ENCODE assay signal across 18 cellular contexts in the genomic region with DNA sequence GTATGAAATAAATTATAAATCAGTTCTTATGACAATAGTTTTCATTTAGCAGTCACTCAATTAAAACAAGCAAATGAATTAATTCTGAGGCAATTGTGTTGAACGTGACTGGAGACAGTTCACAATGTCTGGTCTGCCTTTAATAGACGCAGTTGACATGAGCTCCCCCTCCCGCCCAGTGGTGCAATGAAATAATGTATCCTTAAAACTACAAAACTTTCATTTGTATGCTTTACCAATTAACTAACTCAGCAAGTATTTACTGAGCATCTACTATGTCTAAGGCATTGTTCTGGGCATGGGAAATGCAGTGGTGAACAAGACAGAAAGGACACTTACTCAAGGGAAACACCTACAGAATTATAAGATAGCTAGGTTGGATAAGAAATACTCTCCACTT. TPM values are rescaled to one million over a fixed set of nuclear protein-coding genes. Genes with fewer than 3 reads are reported as not detected.
DNase-seq lines count a peak whose midpoint lies in the region; ATAC-seq, FAIRE-seq and TF ChIP-seq lines count a peak whose summit lies in the region.
"Had no signal": no experiment of that assay in that cellular context is flagged by ENCODE, and none has a peak within 500 bp of the region (broad histone marks: within the 10 kb centered on the region; RNA-seq: fewer than 3 reads in every experiment).

No MANE protein-coding gene starts in this region.

- H4K20me1 ChIP-seq in GM23338 (replicated peaks; ENCODE audit: insufficient read depth) (no peaks in the 10 kb centered on the region), K562 (replicated peaks; ENCODE audit: control insufficient read depth, insufficient read depth, low read length) (no peaks in the 10 kb centered on the region)

- peaks cover 15% of the 10 kb centered on the region for H3K4me1 Mint-ChIP-seq in GM23338
- H3K4me1 Mint-ChIP-seq in activated T-helper 2 cell treated with anti-CD3 and anti-CD28 coated beads, Interferon-gamma antibody, Interleukin-2, Interleukin-4, amounts not matched to agents 10 μg/mL and 5 μg/mL and 100 μg/mL, durations not matched to agents 14 hours and 24 hours and 36 hours (ENCODE audit: low read depth), result no peaks in the 10 kb centered on the region
- H3K4me1 Mint-ChIP-seq: CD4-positive, alpha-beta memory T cell; IgD-negative memory B cell had no signal

- POLR2A ChIA-PET in A673 (lab: Charles Lee; ENCODE audit: low non-redundant PET) (no interaction called here), K562 (lab: Yijun Ruan, JAX) (interaction anchor here (0.8 kb wide), 1 partner anchor 44 kb away, joined by 3 read pairs; no protein-coding TSS in a partner anchor)

- TF ChIP-seq RAD21 in K562 (CRISPR knock-in tag; conservative IDR thresholded peaks at IDR 0.05 in 1 of 2, IDR thresholded peaks at IDR 0.05 in 1 of 2), result peak in 1 of 2 experiments; percentile 17; a peak in 1 of 4 replicates

- ATAC-seq in GM23338 (no peak), K562 (no peak), HG02840 (IDR thresholded peaks at IDR 0.05; ENCODE audit: low FRiP score, unreplicated experiment) (no peak)

- H3K9me3 Mint-ChIP-seq in GM23338, result no peaks in the 10 kb centered on the region
- H3K9me3 Mint-ChIP-seq in activated T-helper 2 cell treated with anti-CD3 and anti-CD28 coated beads, Interferon-gamma antibody, Interleukin-2, Interleukin-4, amounts not matched to agents 10 μg/mL and 5 μg/mL and 100 μg/mL, durations not matched to agents 14 hours and 24 hours and 36 hours, result no peaks in the 10 kb centered on the region

- no TSS peak for BruUV-seq in A673 (replicated peaks; lab: Mats Ljungman, UMichigan)
- no TSS peak for BruUV-seq in K562 (replicated peaks; lab: Mats Ljungman, UMichigan)

- H3K9me3 ChIP-seq in A673 (ENCODE audit: low read depth, low read length, poor library complexity, severe bottlenecking), result no peaks in the 10 kb centered on the region
- no peaks in the 10 kb centered on the region for H3K9me3 ChIP-seq in K562 (replicated peaks; ENCODE audit: control insufficient read depth, insufficient read depth, low read depth, low read length)
- H3K9me3 ChIP-seq: BE2C had no signal

- no peak overlapping the region for H2AFZ ChIP-seq in GM23338
- no peak overlapping the region for H2AFZ ChIP-seq in K562 (ENCODE audit: low read depth, low read length)

- no peak overlapping the region for H3K27ac Mint-ChIP-seq in GM23338
- no peak overlapping the region for H3K27ac Mint-ChIP-seq in activated T-helper 2 cell treated with anti-CD3 and anti-CD28 coated beads, Interferon-gamma antibody, Interleukin-2, Interleukin-4, amounts not matched to agents 10 μg/mL and 5 μg/mL and 100 μg/mL, durations not matched to agents 14 hours and 24 hours and 36 hours
- H3K27ac Mint-ChIP-seq: CD4-positive, alpha-beta memory T cell; IgD-negative memory B cell had no signal

- no peak overlapping the region for H3K9ac ChIP-seq in K562 (ENCODE audit: insufficient read depth in 1 of 2, low read depth in 2 of 2, low read length in 2 of 2)
- H3K9ac ChIP-seq: KMS-11 had no signal

- peaks cover 44% of the 10 kb centered on the region for H3K27me3 ChIP-seq in A673 (replicated peaks; ENCODE audit: insufficient read depth, low read depth, low read length, poor library complexity)
- no peaks in the 10 kb centered on the region for H3K27me3 ChIP-seq in GM23338 (ENCODE audit: insufficient read depth)
- no peaks in the 10 kb centered on the region for H3K27me3 ChIP-seq in K562 (ENCODE audit: control insufficient read depth in 2 of 2, insufficient read depth in 2 of 2, low read length in 2 of 2)

- no peaks in the 10 kb centered on the region for H3F3A ChIP-seq in GM23338 (replicated peaks; ENCODE audit: low read depth)

- H3K4me2 ChIP-seq in GM23338 (no peak overlapping the region), K562 (ENCODE audit: insufficient read depth, low read length) (no peak overlapping the region)
- H3K4me2 ChIP-seq: KMS-11 had no signal

- no peak for TF ChIP-seq EP300 in K562 (IDR thresholded peaks at IDR 0.05; ENCODE audit: low read length)

- no peak overlapping the region for H3K4me3 Mint-ChIP-seq in GM23338
- no peak overlapping the region for H3K4me3 Mint-ChIP-seq in activated T-helper 2 cell treated with anti-CD3 and anti-CD28 coated beads, Interferon-gamma antibody, Interleukin-2, Interleukin-4, amounts not matched to agents 10 μg/mL and 5 μg/mL and 100 μg/mL, durations not matched to agents 14 hours and 24 hours and 36 hours (ENCODE audit: low read depth)
- H3K4me3 Mint-ChIP-seq: CD4-positive, alpha-beta memory T cell; IgD-negative memory B cell had no signal

- no peaks in the 10 kb centered on the region for H3K79me2 ChIP-seq in GM23338 (replicated peaks; ENCODE audit: insufficient read depth)
- H3K79me2 ChIP-seq in K562 (ENCODE audit: control insufficient read depth, insufficient read depth, low read length), result peaks cover 8% of the 10 kb centered on the region; the same call in 1 of the 3 replicates

- H3K4me3 ChIP-seq in A673 (ENCODE audit: low read depth, low read length, poor library complexity, severe bottlenecking) (no peak overlapping the region), GM23338 (no peak overlapping the region), K562 (no peak overlapping the region)

- H3K36me3 Mint-ChIP-seq in GM23338 (ENCODE audit: low read depth), result no peaks in the 10 kb centered on the region
- H3K36me3 Mint-ChIP-seq in activated T-helper 2 cell treated with anti-CD3 and anti-CD28 coated beads, Interferon-gamma antibody, Interleukin-2, Interleukin-4, amounts not matched to agents 10 μg/mL and 5 μg/mL and 100 μg/mL, durations not matched to agents 14 hours and 24 hours and 36 hours (ENCODE audit: low read depth), result no peaks in the 10 kb centered on the region
- H3K36me3 Mint-ChIP-seq: CD4-positive, alpha-beta memory T cell had no signal

- 35% methylated on average over 3 of the region's 3 CpGs for WGBS in K562 (ENCODE audit: insufficient coverage, low coverage, missing lambda C conversion rate)

- DNase-seq in A673 (ENCODE audit: low spot score) (peak; percentile 7), GM23338 (ENCODE audit: low spot score) (no peak), RPMI8226 (peak; percentile 17), K562 (ENCODE audit: extremely low read depth in 1 of 4, low spot score in 3 of 4) (peak in 1 of 4 experiments; percentile 26), T1000 (lab: John Stamatoyannopoulos, UW) (no peak)
- no peak for DNase-seq in activated T-helper 2 cell treated with anti-CD3 and anti-CD28 coated beads, Interferon-gamma antibody, Interleukin-2, Interleukin-4, amounts not matched to agents 10 μg/mL and 5 μg/mL and 100 μg/mL, durations not matched to agents 14 hours and 24 hours and 36 hours (ENCODE audit: low spot score)
- DNase-seq: BE2C; CD4-positive, alpha-beta memory T cell; DMS79 had no signal

- in situ Hi-C loops in K562 (cut with MboI), result no loop called here

- peaks cover 3% of the 10 kb centered on the region for H3K27me3 Mint-ChIP-seq in GM23338 (ENCODE audit: insufficient read depth, low read depth, poor library complexity)
- peaks cover 17% of the 10 kb centered on the region for H3K27me3 Mint-ChIP-seq in activated T-helper 2 cell treated with anti-CD3 and anti-CD28 coated beads, Interferon-gamma antibody, Interleukin-2, Interleukin-4, amounts not matched to agents 10 μg/mL and 5 μg/mL and 100 μg/mL, durations not matched to agents 14 hours and 24 hours and 36 hours (ENCODE audit: low read depth)

- H3K36me3 ChIP-seq in A673 (ENCODE audit: insufficient read depth, low read length, poor library complexity, severe bottlenecking) (no peaks in the 10 kb centered on the region), GM23338 (ENCODE audit: insufficient read depth) (no peaks in the 10 kb centered on the region), K562 (ENCODE audit: control insufficient read depth, insufficient read depth, low read length) (no peaks in the 10 kb centered on the region)
- H3K36me3 ChIP-seq: BE2C had no signal

- no peak for FAIRE-seq in K562 (lab: Jason Lieb, UNC)
- FAIRE-seq: A204.1, G401.6, H54 had no signal

- intact Hi-C loops in A673 (cut with micrococcal nuclease; ENCODE audit: unreplicated experiment) (no loop called here), K562 (cut with micrococcal nuclease) (loop anchor here (5.0 to 10.0 kb wide), 2 partner anchors 108 to 989 kb away; partner anchors contain the start of gene RNF138)
- intact Hi-C loops in activated T-helper 2 cell treated with anti-CD3 and anti-CD28 coated beads, Interferon-gamma antibody, Interleukin-2, Interleukin-4, amounts not matched to agents 10 μg/mL and 5 μg/mL and 100 μg/mL, durations not matched to agents 14 hours and 24 hours and 36 hours (cut with micrococcal nuclease), result no loop called here

- TF ChIP-seq CTCF in A673 (conservative IDR thresholded peaks at IDR 0.05; ENCODE audit: low read depth, low read length) (no peak), GM23338 (conservative IDR thresholded peaks at IDR 0.05; ENCODE audit: low read depth in 2 of 2) (peak; percentile 22 to 27; a peak in 3 of 4 replicates), K562 (IDR thresholded peaks at IDR 0.05 in 2 of 3, conservative IDR thresholded peaks at IDR 0.05 in 1 of 3; ENCODE audit: insufficient read depth in 2 of 3, low read depth in 1 of 3, low read length in 3 of 3) (peak; percentile 6 to 29 (median 27); a peak in 3 of 6 replicates)

- H3K27ac ChIP-seq in A673 (ENCODE audit: low read depth, low read length, poor library complexity, severe bottlenecking), result no peak overlapping the region
- H3K27ac ChIP-seq in GM23338 (ENCODE audit: low read depth), result no peak overlapping the region
- no peak overlapping the region for H3K27ac ChIP-seq in K562 (ENCODE audit: extremely low read depth, low read depth, low read length)
- H3K27ac ChIP-seq: C4-2B, KMS-11 had no signal

- TF ChIP-seq POLR2A in K562 (conservative IDR thresholded peaks at IDR 0.05), result no peak

- CTCF ChIA-PET in A673 (lab: Charles Lee) (no interaction called here), K562 (lab: Yijun Ruan, JAX; ENCODE audit: low intra/inter-chr PET ratio) (no interaction called here)

- H3K9me2 ChIP-seq in GM23338 (ENCODE audit: insufficient read depth), result no peaks in the 10 kb centered on the region

- H3K4me1 ChIP-seq in A673 (ENCODE audit: insufficient read depth, low read length, poor library complexity, severe bottlenecking) (no peaks in the 10 kb centered on the region), GM23338 (ENCODE audit: insufficient read depth) (peaks cover 15% of the 10 kb centered on the region), K562 (replicated peaks in 1 of 2; ENCODE audit: control insufficient read depth in 2 of 2, insufficient read depth in 2 of 2, low read length in 2 of 2) (peaks cover 13 to 14% of the 10 kb centered on the region in 2 experiments; a peak in 4 of 5 replicates)
- H3K4me1 ChIP-seq: BE2C had no signal

- no peaks in the 10 kb centered on the region for H3K9me1 ChIP-seq in K562 (ENCODE audit: control insufficient read depth, insufficient read depth, low read length)

RNA-seq across cellular contexts. Expression of gene DSC2, which starts 3.5 kb away (rescaled TPM):
- total RNA-seq in A673 (2021), result 0.04 TPM in 1 of 2 replicates, not detected in the other
- total RNA-seq in GM23338 (2014; rRNA removed; shearing (Covaris generic)), result 20.4 and 23.6 TPM in 2 replicates
- polyA plus RNA-seq in GM23338 (2016; fragmentation: Nextera tagmentation; extraction: Ambion mirVana), result 7.9 and 10.5 TPM in 2 replicates
- total RNA-seq in K562 (2011; cell fraction: chromatin; rRNA removed; ENCODE audit: low replicate concordance), result 3.4 and 8.5 TPM in 2 replicates
- total RNA-seq in K562 (2011; cell fraction: nucleolus; rRNA removed), result 3.5 and 4.7 TPM in 2 replicates
- total RNA-seq in K562 (2011; cell fraction: nucleoplasm; rRNA removed), result 7.4 and 9.4 TPM in 2 replicates
- total RNA-seq in K562 (2014; rRNA removed), result 4.4 and 5.4 TPM in 2 replicates
- 14.2 and 14.9 TPM in 2 replicates for total RNA-seq in K562 (2014; rRNA removed; fragmentation: Illumina TruSeq; extraction: Trizol)
- total RNA-seq in K562 (2015; rRNA removed; fragmentation: Illumina TruSeq; extraction: Trizol), result 14.7 and 15.3 TPM in 2 replicates
- 11.6 and 11.8 TPM in 2 replicates for total RNA-seq in K562 (2021)
- polyA plus RNA-seq in K562 (2011; rRNA removed), result 3.8 and 4.5 TPM in 2 replicates
- polyA plus RNA-seq in K562 (2011; cell fraction: cytosol; rRNA removed), result 1.3 and 2.4 TPM in 2 replicates
- 2.3 and 3.6 TPM in 2 replicates for polyA plus RNA-seq in K562 (2011; cell fraction: nucleus; rRNA removed)
- polyA plus RNA-seq in K562 (2012), result 7.3 and 10.1 TPM in 2 replicates
- polyA plus RNA-seq in K562 (2014; fragmentation: Illumina TruSeq; extraction: Trizol), result 8.3 and 9.5 TPM in 2 replicates
- polyA plus RNA-seq in K562 (2014; fragmentation: Nextera tagmentation; extraction: Ambion mirVana), result 1 to 10 TPM; 5.0 to 6.4 TPM
- 3.8 and 4.7 TPM in 2 replicates for polyA plus RNA-seq in K562 (2014; rRNA removed)
- polyA minus RNA-seq in K562 (2011; rRNA and poly(A)+ RNA removed), result 20.5 and 22.3 TPM in 2 replicates
- polyA minus RNA-seq in K562 (2011; cell fraction: cytosol; rRNA and poly(A)+ RNA removed), result 8.1 and 9.2 TPM in 2 replicates
- 2.3 and 5.7 TPM in 2 replicates for polyA minus RNA-seq in K562 (2011; cell fraction: nucleus; rRNA and poly(A)+ RNA removed)
- not detected in 2 replicates for total RNA-seq in activated T-helper 2 cell treated with anti-CD3 and anti-CD28 coated beads, Interferon-gamma antibody, Interleukin-2, Interleukin-4, amounts not matched to agents 10 μg/mL and 5 μg/mL and 100 μg/mL, durations not matched to agents 14 hours and 24 hours and 36 hours
- total RNA-seq: CD4-positive, alpha-beta memory T cell had no signal
- polyA plus RNA-seq: AG04450; CD4-positive, alpha-beta memory T cell; IgD-negative memory B cell had no signal

RNA-seq across cellular contexts. Expression of gene DSC1, which starts 56.9 kb away (rescaled TPM):
- not detected in 2 replicates for total RNA-seq in A673 (2021)
- total RNA-seq in GM23338 (2014; rRNA removed; shearing (Covaris generic)), result not detected in 2 replicates
- not detected in 2 replicates for polyA plus RNA-seq in GM23338 (2016; fragmentation: Nextera tagmentation; extraction: Ambion mirVana)
- total RNA-seq in K562 (2011; cell fraction: chromatin; rRNA removed; ENCODE audit: low replicate concordance), result not detected in 2 replicates
- total RNA-seq in K562 (2011; cell fraction: nucleolus; rRNA removed), result not detected in 2 replicates
- not detected in 2 replicates for total RNA-seq in K562 (2011; cell fraction: nucleoplasm; rRNA removed)
- 0.04 and 0.05 TPM in 2 replicates for total RNA-seq in K562 (2014; rRNA removed)
- 0.04 and 0.06 TPM in 2 replicates for total RNA-seq in K562 (2014; rRNA removed; fragmentation: Illumina TruSeq; extraction: Trizol)
- total RNA-seq in K562 (2015; rRNA removed; fragmentation: Illumina TruSeq; extraction: Trizol), result not detected in 2 replicates
- total RNA-seq in K562 (2021), result not detected in 2 replicates
- 0.01 TPM in 1 of 2 replicates, not detected in the other for polyA plus RNA-seq in K562 (2011; rRNA removed)
- not detected in 2 replicates for polyA plus RNA-seq in K562 (2011; cell fraction: cytosol; rRNA removed)
- not detected in 2 replicates for polyA plus RNA-seq in K562 (2011; cell fraction: nucleus; rRNA removed)
- polyA plus RNA-seq in K562 (2012), result 0.04 and 0.25 TPM in 2 replicates
- polyA plus RNA-seq in K562 (2014; fragmentation: Illumina TruSeq; extraction: Trizol), result 0.03 TPM in 1 of 2 replicates, not detected in the other
- polyA plus RNA-seq in K562 (2014; fragmentation: Nextera tagmentation; extraction: Ambion mirVana), result under 1 TPM; 0.04 to 0.06 TPM
- 0.07 TPM in 1 of 2 replicates, not detected in the other for polyA plus RNA-seq in K562 (2014; rRNA removed)
- not detected in 2 replicates for polyA minus RNA-seq in K562 (2011; rRNA and poly(A)+ RNA removed)
- polyA minus RNA-seq in K562 (2011; cell fraction: cytosol; rRNA and poly(A)+ RNA removed), result not detected in 2 replicates
- polyA minus RNA-seq in K562 (2011; cell fraction: nucleus; rRNA and poly(A)+ RNA removed), result not detected in 2 replicates
- total RNA-seq in activated T-helper 2 cell treated with anti-CD3 and anti-CD28 coated beads, Interferon-gamma antibody, Interleukin-2, Interleukin-4, amounts not matched to agents 10 μg/mL and 5 μg/mL and 100 μg/mL, durations not matched to agents 14 hours and 24 hours and 36 hours, result not detected in 2 replicates
- total RNA-seq: HT1080 had no signal
- polyA plus RNA-seq: AG04450 had no signal

Comparison
In these comparisons a context has a peak if more than half of its experiments do, and no peak if none do; other contexts are left out.
1. DNase-seq: peak in A673 (single experiment) and RPMI8226 (single experiment); none in GM23338 (single experiment), T1000 (single experiment) and activated T-helper 2 cell treated with anti-CD3 and anti-CD28 coated beads, Interferon-gamma antibody, Interleukin-2, Interleukin-4, amounts not matched to agents 10 μg/mL and 5 μg/mL and 100 μg/mL, durations not matched to agents 14 hours and 24 hours and 36 hours (single experiment).